1 cellular context compared by ENCODE assay signal in genomic region chr17:37358830-37359681, GRCh38.
A peak's percentile ranks its signal among the peaks of the same experiment; 100 is the strongest.
TF ChIP-seq lines count a peak whose summit lies in the region.

No MANE protein-coding gene starts in this region.

TF ChIP-seq in HepG2, 621 proteins besides CTCF, POLR2A, EP300 and RAD21 (continued from another document and continues in another):
- TF ChIP-seq ATF4 (CRISPR knock-in tag; IDR thresholded peaks at IDR 0.05) (no peak; a peak in 1 of 4 replicates), ZNF839 (CRISPR knock-in tag; IDR thresholded peaks at IDR 0.05; ENCODE audit: borderline replicate concordance) (no peak), FIP1L1 (IDR thresholded peaks at IDR 0.05; ENCODE audit: borderline replicate concordance, insufficient read depth, low read depth, low read length) (no peak), ZNF20 (CRISPR knock-in tag; IDR thresholded peaks at IDR 0.05) (peak; percentile 69; the same call in 1 of the 2 replicates), MLX (CRISPR knock-in tag; IDR thresholded peaks at IDR 0.05) (peak; percentile 30; the same call in 1 of the 2 replicates), CREB1 (IDR thresholded peaks at IDR 0.05) (no peak), CREB1 (CRISPR knock-in tag; IDR thresholded peaks at IDR 0.05) (no peak), ZNF160 (CRISPR knock-in tag; IDR thresholded peaks at IDR 0.05) (no peak; the same call in 1 of the 2 replicates), ZNF263 (CRISPR knock-in tag; IDR thresholded peaks at IDR 0.05) (0 out of 2 replicates have a peak, but pooled peaks have one; percentile 10), ZNF496 (CRISPR knock-in tag; IDR thresholded peaks at IDR 0.05; ENCODE audit: insufficient replicate concordance) (no peak), FOXM1 (CRISPR knock-in tag; IDR thresholded peaks at IDR 0.05) (no peak), NCOA5 (CRISPR knock-in tag; IDR thresholded peaks at IDR 0.05) (no peak), ZNF75D (CRISPR knock-in tag; IDR thresholded peaks at IDR 0.05; ENCODE audit: borderline replicate concordance) (no peak), RAD51 (IDR thresholded peaks at IDR 0.05; ENCODE audit: borderline replicate concordance) (no peak), ZNF674 (CRISPR knock-in tag; IDR thresholded peaks at IDR 0.05; ENCODE audit: low read depth) (0 out of 2 replicates have a peak, but pooled peaks have one; percentile 89), RFX5 (IDR thresholded peaks at IDR 0.05; ENCODE audit: low read depth, low read length) (0 out of 2 replicates have a peak, but pooled peaks have one; percentile 34), ZNF121 (CRISPR knock-in tag; IDR thresholded peaks at IDR 0.05) (peak; percentile 41; the same call in 1 of the 2 replicates), MTF2 (CRISPR knock-in tag; IDR thresholded peaks at IDR 0.05; ENCODE audit: borderline replicate concordance) (no peak), ZNF17 (CRISPR knock-in tag; IDR thresholded peaks at IDR 0.05) (no peak), CEBPG (CRISPR knock-in tag; IDR thresholded peaks at IDR 0.05) (no peak), ZNF547 (CRISPR knock-in tag; IDR thresholded peaks at IDR 0.05) (peak; percentile 53; the same call in 1 of the 2 replicates), BCL3 (CRISPR knock-in tag; IDR thresholded peaks at IDR 0.05) (no peak; the same call in 1 of the 2 replicates), HNF4G (IDR thresholded peaks at IDR 0.05; ENCODE audit: borderline replicate concordance, low read depth, low read length) (no peak), HNF4G (CRISPR knock-in tag; IDR thresholded peaks at IDR 0.05; ENCODE audit: borderline replicate concordance, low read depth) (peak; percentile 11), ZNF577 (CRISPR knock-in tag; IDR thresholded peaks at IDR 0.05; ENCODE audit: borderline replicate concordance, low read depth) (no peak), ZNF576 (CRISPR knock-in tag; IDR thresholded peaks at IDR 0.05) (no peak), SRF (IDR thresholded peaks at IDR 0.05; ENCODE audit: low read depth, low read length) (no peak), ZNF598 (CRISPR knock-in tag; IDR thresholded peaks at IDR 0.05; ENCODE audit: borderline replicate concordance) (peak; percentile 76; the same call in 1 of the 2 replicates), ZNF484 (CRISPR knock-in tag; IDR thresholded peaks at IDR 0.05; ENCODE audit: borderline replicate concordance, low read depth) (no peak), ZNF101 (CRISPR knock-in tag; IDR thresholded peaks at IDR 0.05; ENCODE audit: borderline replicate concordance, low read depth) (no peak), RNF2 (conservative IDR thresholded peaks at IDR 0.05; ENCODE audit: low read depth) (no peak), CHD4 (IDR thresholded peaks at IDR 0.05; ENCODE audit: borderline replicate concordance, low read length) (no peak), KDM1A (CRISPR knock-in tag; IDR thresholded peaks at IDR 0.05) (no peak), KDM5A (IDR thresholded peaks at IDR 0.05; ENCODE audit: borderline replicate concordance, low read length) (no peak), CENPBD1 (CRISPR knock-in tag; IDR thresholded peaks at IDR 0.05; ENCODE audit: borderline replicate concordance, low read depth) (no peak), BCL6 (CRISPR knock-in tag; IDR thresholded peaks at IDR 0.05) (peak; percentile 48; the same call in 1 of the 2 replicates), HNRNPH1 (optimal IDR thresholded peaks at IDR 0.05; ENCODE audit: low read depth, low read length) (no peak), GPN1 (CRISPR knock-in tag; IDR thresholded peaks at IDR 0.05; ENCODE audit: borderline replicate concordance) (no peak), ZNF256 (CRISPR knock-in tag; conservative IDR thresholded peaks at IDR 0.05) (0 out of 2 replicates have a peak, but pooled peaks have one; percentile 69), ZNF878 (CRISPR knock-in tag; IDR thresholded peaks at IDR 0.05) (no peak), ZNF230 (CRISPR knock-in tag; IDR thresholded peaks at IDR 0.05) (peak; percentile 9; the same call in 1 of the 2 replicates), RCOR2 (CRISPR knock-in tag; IDR thresholded peaks at IDR 0.05) (no peak), SP5 (CRISPR knock-in tag; IDR thresholded peaks at IDR 0.05; ENCODE audit: borderline replicate concordance, low read depth) (peak; percentile 44; the same call in 1 of the 2 replicates)
- TF ChIP-seq, protein P1, sequence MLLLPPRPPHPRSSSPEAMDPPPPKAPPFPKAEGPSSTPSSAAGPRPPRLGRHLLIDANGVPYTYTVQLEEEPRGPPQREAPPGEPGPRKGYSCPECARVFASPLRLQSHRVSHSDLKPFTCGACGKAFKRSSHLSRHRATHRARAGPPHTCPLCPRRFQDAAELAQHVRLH (CRISPR knock-in tag; IDR thresholded peaks at IDR 0.05; ENCODE audit: borderline replicate concordance, low read depth) = no peak
- TF ChIP-seq, protein P2, sequence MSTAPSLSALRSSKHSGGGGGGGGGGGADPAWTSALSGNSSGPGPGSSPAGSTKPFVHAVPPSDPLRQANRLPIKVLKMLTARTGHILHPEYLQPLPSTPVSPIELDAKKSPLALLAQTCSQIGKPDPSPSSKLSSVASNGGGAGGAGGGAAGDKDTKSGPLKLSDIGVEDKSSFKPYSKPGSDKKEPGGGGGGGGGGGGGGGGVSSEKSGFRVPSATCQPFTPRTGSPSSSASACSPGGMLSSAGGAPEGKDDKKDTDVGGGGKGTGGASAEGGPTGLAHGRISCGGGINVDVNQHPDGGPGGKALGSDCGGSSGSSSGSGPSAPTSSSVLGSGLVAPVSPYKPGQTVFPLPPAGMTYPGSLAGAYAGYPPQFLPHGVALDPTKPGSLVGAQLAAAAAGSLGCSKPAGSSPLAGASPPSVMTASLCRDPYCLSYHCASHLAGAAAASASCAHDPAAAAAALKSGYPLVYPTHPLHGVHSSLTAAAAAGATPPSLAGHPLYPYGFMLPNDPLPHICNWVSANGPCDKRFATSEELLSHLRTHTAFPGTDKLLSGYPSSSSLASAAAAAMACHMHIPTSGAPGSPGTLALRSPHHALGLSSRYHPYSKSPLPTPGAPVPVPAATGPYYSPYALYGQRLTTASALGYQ (CRISPR knock-in tag; IDR thresholded peaks at IDR 0.05) = peak; percentile 53; the same call in 1 of the 2 replicates
- TF ChIP-seq, protein P3, sequence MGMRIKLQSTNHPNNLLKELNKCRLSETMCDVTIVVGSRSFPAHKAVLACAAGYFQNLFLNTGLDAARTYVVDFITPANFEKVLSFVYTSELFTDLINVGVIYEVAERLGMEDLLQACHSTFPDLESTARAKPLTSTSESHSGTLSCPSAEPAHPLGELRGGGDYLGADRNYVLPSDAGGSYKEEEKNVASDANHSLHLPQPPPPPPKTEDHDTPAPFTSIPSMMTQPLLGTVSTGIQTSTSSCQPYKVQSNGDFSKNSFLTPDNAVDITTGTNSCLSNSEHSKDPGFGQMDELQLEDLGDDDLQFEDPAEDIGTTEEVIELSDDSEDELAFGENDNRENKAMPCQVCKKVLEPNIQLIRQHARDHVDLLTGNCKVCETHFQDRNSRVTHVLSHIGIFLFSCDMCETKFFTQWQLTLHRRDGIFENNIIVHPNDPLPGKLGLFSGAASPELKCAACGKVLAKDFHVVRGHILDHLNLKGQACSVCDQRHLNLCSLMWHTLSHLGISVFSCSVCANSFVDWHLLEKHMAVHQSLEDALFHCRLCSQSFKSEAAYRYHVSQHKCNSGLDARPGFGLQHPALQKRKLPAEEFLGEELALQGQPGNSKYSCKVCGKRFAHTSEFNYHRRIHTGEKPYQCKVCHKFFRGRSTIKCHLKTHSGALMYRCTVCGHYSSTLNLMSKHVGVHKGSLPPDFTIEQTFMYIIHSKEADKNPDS (CRISPR knock-in tag; IDR thresholded peaks at IDR 0.05) = no peak
- TF ChIP-seq, protein P4, sequence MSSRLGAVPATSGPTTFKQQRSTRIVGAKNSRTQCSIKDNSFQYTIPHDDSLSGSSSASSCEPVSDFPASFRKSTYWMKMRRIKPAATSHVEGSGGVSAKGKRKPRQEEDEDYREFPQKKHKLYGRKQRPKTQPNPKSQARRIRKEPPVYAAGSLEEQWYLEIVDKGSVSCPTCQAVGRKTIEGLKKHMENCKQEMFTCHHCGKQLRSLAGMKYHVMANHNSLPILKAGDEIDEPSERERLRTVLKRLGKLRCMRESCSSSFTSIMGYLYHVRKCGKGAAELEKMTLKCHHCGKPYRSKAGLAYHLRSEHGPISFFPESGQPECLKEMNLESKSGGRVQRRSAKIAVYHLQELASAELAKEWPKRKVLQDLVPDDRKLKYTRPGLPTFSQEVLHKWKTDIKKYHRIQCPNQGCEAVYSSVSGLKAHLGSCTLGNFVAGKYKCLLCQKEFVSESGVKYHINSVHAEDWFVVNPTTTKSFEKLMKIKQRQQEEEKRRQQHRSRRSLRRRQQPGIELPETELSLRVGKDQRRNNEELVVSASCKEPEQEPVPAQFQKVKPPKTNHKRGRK (CRISPR knock-in tag; IDR thresholded peaks at IDR 0.05) = no peak
- TF ChIP-seq, protein P5, sequence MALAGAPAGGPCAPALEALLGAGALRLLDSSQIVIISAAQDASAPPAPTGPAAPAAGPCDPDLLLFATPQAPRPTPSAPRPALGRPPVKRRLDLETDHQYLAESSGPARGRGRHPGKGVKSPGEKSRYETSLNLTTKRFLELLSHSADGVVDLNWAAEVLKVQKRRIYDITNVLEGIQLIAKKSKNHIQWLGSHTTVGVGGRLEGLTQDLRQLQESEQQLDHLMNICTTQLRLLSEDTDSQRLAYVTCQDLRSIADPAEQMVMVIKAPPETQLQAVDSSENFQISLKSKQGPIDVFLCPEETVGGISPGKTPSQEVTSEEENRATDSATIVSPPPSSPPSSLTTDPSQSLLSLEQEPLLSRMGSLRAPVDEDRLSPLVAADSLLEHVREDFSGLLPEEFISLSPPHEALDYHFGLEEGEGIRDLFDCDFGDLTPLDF (CRISPR knock-in tag; IDR thresholded peaks at IDR 0.05) = no peak
- TF ChIP-seq, protein P6, sequence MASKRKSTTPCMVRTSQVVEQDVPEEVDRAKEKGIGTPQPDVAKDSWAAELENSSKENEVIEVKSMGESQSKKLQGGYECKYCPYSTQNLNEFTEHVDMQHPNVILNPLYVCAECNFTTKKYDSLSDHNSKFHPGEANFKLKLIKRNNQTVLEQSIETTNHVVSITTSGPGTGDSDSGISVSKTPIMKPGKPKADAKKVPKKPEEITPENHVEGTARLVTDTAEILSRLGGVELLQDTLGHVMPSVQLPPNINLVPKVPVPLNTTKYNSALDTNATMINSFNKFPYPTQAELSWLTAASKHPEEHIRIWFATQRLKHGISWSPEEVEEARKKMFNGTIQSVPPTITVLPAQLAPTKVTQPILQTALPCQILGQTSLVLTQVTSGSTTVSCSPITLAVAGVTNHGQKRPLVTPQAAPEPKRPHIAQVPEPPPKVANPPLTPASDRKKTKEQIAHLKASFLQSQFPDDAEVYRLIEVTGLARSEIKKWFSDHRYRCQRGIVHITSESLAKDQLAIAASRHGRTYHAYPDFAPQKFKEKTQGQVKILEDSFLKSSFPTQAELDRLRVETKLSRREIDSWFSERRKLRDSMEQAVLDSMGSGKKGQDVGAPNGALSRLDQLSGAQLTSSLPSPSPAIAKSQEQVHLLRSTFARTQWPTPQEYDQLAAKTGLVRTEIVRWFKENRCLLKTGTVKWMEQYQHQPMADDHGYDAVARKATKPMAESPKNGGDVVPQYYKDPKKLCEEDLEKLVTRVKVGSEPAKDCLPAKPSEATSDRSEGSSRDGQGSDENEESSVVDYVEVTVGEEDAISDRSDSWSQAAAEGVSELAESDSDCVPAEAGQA (IDR thresholded peaks at IDR 0.05; ENCODE audit: low read depth) = no peak
- TF ChIP-seq, protein P6 (CRISPR knock-in tag; IDR thresholded peaks at IDR 0.05; ENCODE audit: borderline replicate concordance) = no peak; the same call in 1 of the 2 replicates
